9 cellular contexts compared by ENCODE assay signal in the genomic region with DNA sequence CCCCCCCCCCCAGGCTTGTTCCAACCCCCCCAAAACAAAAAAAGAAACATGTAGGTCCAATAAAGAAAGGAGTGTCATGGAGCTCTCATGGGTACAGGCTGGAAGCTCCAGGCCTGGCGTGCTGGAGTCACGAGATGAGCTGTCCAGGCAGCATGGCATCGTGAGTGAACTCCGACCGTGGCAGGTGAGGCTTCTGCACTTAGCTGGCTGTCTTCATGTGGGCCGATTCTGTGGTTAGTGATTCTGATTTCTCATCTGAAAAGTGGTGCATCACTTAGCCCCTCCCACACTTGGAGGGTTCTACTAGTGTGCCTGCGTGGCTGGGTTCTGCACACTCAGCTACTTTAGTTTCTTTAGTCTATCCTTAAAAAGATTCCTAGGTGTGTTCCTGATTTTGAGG.
DNase-seq lines count a peak whose midpoint lies in the region; ATAC-seq and TF ChIP-seq lines count a peak whose summit lies in the region.
"Had no signal": no experiment of that assay in that cellular context is flagged by ENCODE, and none has a peak within 500 bp of the region (broad histone marks: within the 10 kb centered on the region; RNA-seq: fewer than 3 reads in every experiment).

No MANE protein-coding gene starts in this region.

- H3K4me1 Mint-ChIP-seq in T-cell = peaks cover 77 to 92% (median 86%) of the 10 kb centered on the region in 3 donors
- peaks cover 41% of the 10 kb centered on the region for H3K4me1 Mint-ChIP-seq in activated naive CD8-positive, alpha-beta T cell treated with anti-CD3 and anti-CD28 coated beads, Interleukin-2, amount 10 ng/mL, durations not matched to agents 7 days and 5 days

- peaks cover 0 to 22% (median 8%) of the 10 kb centered on the region in 4 donors for H3K4me1 ChIP-seq in tibial artery

- no peak for TF ChIP-seq POLR2A in erythroblast (IDR thresholded peaks at IDR 0.05; ENCODE audit: low read length)

- intact Hi-C loops in tibial artery (cut with DNase I; ENCODE audit: low total_unique reads) = loop anchor here (10.0 kb wide), 1 partner anchor 57 kb away; no protein-coding TSS in a partner anchor

- ATAC-seq in GM21526 (IDR thresholded peaks at IDR 0.05; ENCODE audit: low FRiP score, unreplicated experiment) (peak; percentile 56), T-cell (replicated peaks in 1 of 4) (peak; percentile 58 to 85 (median 77)), left lobe of liver (no peak)
- ATAC-seq in activated naive CD8-positive, alpha-beta T cell treated with anti-CD3 and anti-CD28 coated beads, Interleukin-2, amount 10 ng/mL, durations not matched to agents 7 days and 5 days (ENCODE audit: low read depth) = peak; percentile 90

- CTCF ChIA-PET in T-cell (lab: Charles Lee) = interaction anchor here (0.6 to 3.6 kb wide), 13 partner anchors 9 to 1628 kb away, joined by 3 to 24 read pairs (median 4); no protein-coding TSS in a partner anchor

- H3K9me3 Mint-ChIP-seq in T-cell = no peaks in the 10 kb centered on the region
- H3K9me3 Mint-ChIP-seq in activated naive CD8-positive, alpha-beta T cell treated with anti-CD3 and anti-CD28 coated beads, Interleukin-2, amount 10 ng/mL, durations not matched to agents 7 days and 5 days = no peaks in the 10 kb centered on the region

- POLR2A ChIA-PET in T-cell (lab: Charles Lee) = interaction anchor here (0.5 to 0.6 kb wide), 6 partner anchors 69 to 1700 kb away, joined by 3 to 5 read pairs (median 3); a partner anchor contains a TSS
- POLR2A ChIA-PET in activated naive CD8-positive, alpha-beta T cell treated with anti-CD3 and anti-CD28 coated beads, Interleukin-2, amount 10 ng/mL, durations not matched to agents 7 days and 5 days (lab: Charles Lee) = no interaction called here

- H3K4me3 ChIP-seq in tibial artery = no peak overlapping the region

- no peaks in the 10 kb centered on the region for H3K9me3 ChIP-seq in tibial artery

- DNase-seq in T-cell (peak in 24 of 34 experiments; percentile 9 to 52 (median 22)), erythroblast (lab: John Stamatoyannopoulos, UW) (no peak), left lobe of liver (ENCODE audit: low spot score) (no peak), retina (no peak), tibial artery (no peak)
- DNase-seq in activated naive CD8-positive, alpha-beta T cell treated with anti-CD3 and anti-CD28 coated beads, Interleukin-2, amount 10 ng/mL, durations not matched to agents 7 days and 5 days = no peak
- peak; percentile 49 to 64 for DNase-seq in stimulated activated CD8-positive, alpha-beta memory T cell treated with anti-CD3 and anti-CD28 coated beads, Interleukin-7, amount 100 ng/mL, for 4 hours (ENCODE audit: low read depth in 2 of 2)
- DNase-seq: effector CD8-positive, alpha-beta T cell had no signal

- H3K4me3 Mint-ChIP-seq in T-cell = peak overlapping the region in 2 of 3 donors; percentile 39 to 73
- H3K4me3 Mint-ChIP-seq in activated naive CD8-positive, alpha-beta T cell treated with anti-CD3 and anti-CD28 coated beads, Interleukin-2, amount 10 ng/mL, durations not matched to agents 7 days and 5 days = peak overlapping the region; percentile 56

- H3K36me3 Mint-ChIP-seq in T-cell = peaks cover 18% of the 10 kb centered on the region
- peaks cover 26% of the 10 kb centered on the region for H3K36me3 Mint-ChIP-seq in activated naive CD8-positive, alpha-beta T cell treated with anti-CD3 and anti-CD28 coated beads, Interleukin-2, amount 10 ng/mL, durations not matched to agents 7 days and 5 days

- no peaks in the 10 kb centered on the region for H3K27me3 ChIP-seq in tibial artery

- H3K36me3 ChIP-seq in tibial artery = no peaks in the 10 kb centered on the region

- no peaks in the 10 kb centered on the region for H3K27me3 Mint-ChIP-seq in T-cell
- H3K27me3 Mint-ChIP-seq in activated naive CD8-positive, alpha-beta T cell treated with anti-CD3 and anti-CD28 coated beads, Interleukin-2, amount 10 ng/mL, durations not matched to agents 7 days and 5 days = peaks cover 2% of the 10 kb centered on the region

- H3K27ac ChIP-seq in tibial artery = no peak overlapping the region

- H3K27ac Mint-ChIP-seq in T-cell = peak overlapping the region; percentile 48 to 75
- H3K27ac Mint-ChIP-seq in activated naive CD8-positive, alpha-beta T cell treated with anti-CD3 and anti-CD28 coated beads, Interleukin-2, amount 10 ng/mL, durations not matched to agents 7 days and 5 days = peak overlapping the region; percentile 6

- TF ChIP-seq CTCF in tibial artery (IDR thresholded peaks at IDR 0.05) = no peak

Comparison
In these comparisons a context has a peak if more than half of its experiments do, and no peak if none do; other contexts are left out.
1. DNase-seq: peak in T-cell (24 of 34) and stimulated activated CD8-positive, alpha-beta memory T cell treated with anti-CD3 and anti-CD28 coated beads, Interleukin-7, amount 100 ng/mL, for 4 hours (2 of 2); none in activated naive CD8-positive, alpha-beta T cell treated with anti-CD3 and anti-CD28 coated beads, Interleukin-2, amount 10 ng/mL, durations not matched to agents 7 days and 5 days (single experiment), erythroblast (0 of 2), left lobe of liver (single experiment), retina (single experiment) and tibial artery (0 of 2).